In genomic region chr17:81042606-81043005, GRCh38 we compare ENCODE assay signal across 2 cellular contexts.
TF ChIP-seq lines count a peak whose summit lies in the region.

No MANE protein-coding gene starts in this region.

TF ChIP-seq in SK-N-SH, 30 proteins besides CTCF, POLR2A, EP300 and RAD21:
- no peak for TF ChIP-seq EZH2phosphoT487 (IDR thresholded peaks at IDR 0.05; ENCODE audit: borderline replicate concordance, low read depth)

TF ChIP-seq in SK-N-SH treated with all-trans-retinoic acid at 6 μM for 48 hours, 23 proteins besides CTCF, POLR2A, EP300 and RAD21:
- TF ChIP-seq ZNF70 (CRISPR knock-in tag; IDR thresholded peaks at IDR 0.05) (no peak), BACH2 (CRISPR knock-in tag; IDR thresholded peaks at IDR 0.05; ENCODE audit: borderline replicate concordance) (no peak), PATZ1 (CRISPR knock-in tag; IDR thresholded peaks at IDR 0.05; ENCODE audit: borderline replicate concordance) (no peak), CSRNP3 (CRISPR knock-in tag; IDR thresholded peaks at IDR 0.05) (no peak), TOX (CRISPR knock-in tag; IDR thresholded peaks at IDR 0.05; ENCODE audit: borderline replicate concordance) (no peak), ZNF565 (CRISPR knock-in tag; conservative IDR thresholded peaks at IDR 0.05; ENCODE audit: low read depth) (no peak)
